Comparison of ENCODE assay signal across 8 cellular contexts in the genomic region with DNA sequence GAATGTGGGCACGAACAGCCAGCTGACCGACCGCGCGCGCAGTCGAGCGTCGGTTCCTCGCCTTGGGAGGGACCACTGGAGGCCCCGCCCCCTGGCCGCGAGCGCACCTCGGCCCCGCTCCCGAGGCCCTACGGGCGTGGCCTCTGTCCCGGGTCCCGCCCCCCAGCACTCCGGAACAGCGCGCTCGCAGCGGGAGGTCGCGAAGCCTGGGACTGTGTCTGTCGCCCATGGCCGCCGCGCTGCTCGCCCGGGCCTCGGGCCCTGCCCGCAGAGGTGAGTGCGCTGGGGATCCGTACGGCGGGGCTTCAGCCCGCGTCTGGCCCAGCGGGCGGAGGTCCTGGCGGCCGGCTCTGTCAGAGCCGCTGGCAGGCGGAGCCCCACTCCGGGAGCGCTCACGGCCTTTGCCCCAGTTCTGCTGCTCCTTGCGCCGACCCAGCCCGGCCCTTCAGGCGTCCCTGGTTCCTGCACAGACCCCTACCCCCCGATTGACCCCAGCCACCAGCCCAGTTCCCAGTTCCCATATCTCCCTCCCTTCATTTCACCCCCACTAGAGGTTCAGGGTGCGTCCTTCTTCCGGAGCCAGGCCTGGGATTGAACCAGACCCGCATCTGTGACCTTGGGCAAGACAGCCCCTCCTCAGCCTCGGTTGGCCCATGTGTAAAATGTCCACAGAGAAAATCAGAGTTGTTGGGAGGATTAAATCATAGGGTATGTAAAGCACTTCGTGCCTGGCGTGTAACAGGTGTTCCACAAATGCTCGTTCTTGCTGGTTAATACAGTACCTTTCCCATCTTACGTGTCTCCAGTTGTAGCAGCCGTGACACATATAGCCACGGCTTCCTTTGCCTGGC. TPM values are rescaled to one million over a fixed set of nuclear protein-coding genes. Genes with fewer than 3 reads are reported as not detected.
DNase-seq lines count a peak whose midpoint lies in the region; ATAC-seq and TF ChIP-seq lines count a peak whose summit lies in the region.

A gene with protein sequence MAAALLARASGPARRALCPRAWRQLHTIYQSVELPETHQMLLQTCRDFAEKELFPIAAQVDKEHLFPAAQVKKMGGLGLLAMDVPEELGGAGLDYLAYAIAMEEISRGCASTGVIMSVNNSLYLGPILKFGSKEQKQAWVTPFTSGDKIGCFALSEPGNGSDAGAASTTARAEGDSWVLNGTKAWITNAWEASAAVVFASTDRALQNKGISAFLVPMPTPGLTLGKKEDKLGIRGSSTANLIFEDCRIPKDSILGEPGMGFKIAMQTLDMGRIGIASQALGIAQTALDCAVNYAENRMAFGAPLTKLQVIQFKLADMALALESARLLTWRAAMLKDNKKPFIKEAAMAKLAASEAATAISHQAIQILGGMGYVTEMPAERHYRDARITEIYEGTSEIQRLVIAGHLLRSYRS (plus strand): TSS at position 168 of the 851 bp plus-strand sequence. CDS start 60 bp downstream, at position 228.

- peak within 1 kb of the TSS; percentile 86 for H3K4me3 Mint-ChIP-seq in activated B cell treated with CpG ODN at 0.5 μM for 24 hours

- intact Hi-C loops in activated B cell treated with CpG ODN at 0.5 μM for 24 hours (cut with micrococcal nuclease) = loop anchor here (1.0 to 5.0 kb wide), 4 partner anchors 16 to 179 kb away; a partner anchor contains a TSS

- DNase-seq in AG04449 (ENCODE audit: low read depth, low spot score) = no peak
- peak; percentile 93 for DNase-seq in NCI-H2227 (lab: John Stamatoyannopoulos, UW; ENCODE audit: unreplicated experiment)
- peak; percentile 92 for DNase-seq in activated B cell treated with CpG ODN at 0.5 μM for 24 hours
- DNase-seq in caudate nucleus (lab: John Stamatoyannopoulos, UW) = peak in 56 of 61 donors; percentile 18 to 82 (median 60)
- peak; percentile 96 for DNase-seq in islet precursor cell
- DNase-seq in stimulated activated CD4-positive, alpha-beta T cell treated with anti-CD3 and anti-CD28 coated beads, Interleukin-12 subunit alpha, Interleukin-12 subunit beta, amount 100 ng/mL, for 4 hours = peak; percentile 91

- peaks cover 34% of the 10 kb centered on the region for H3K36me3 Mint-ChIP-seq in activated B cell treated with CpG ODN at 0.5 μM for 24 hours (ENCODE audit: low read depth)

- no peaks in the 10 kb centered on the region for H3K9me3 Mint-ChIP-seq in activated B cell treated with CpG ODN at 0.5 μM for 24 hours

- peak within 1 kb of the TSS; percentile 70 for H3K27ac Mint-ChIP-seq in activated B cell treated with CpG ODN at 0.5 μM for 24 hours

- POLR2A ChIA-PET in AG04449 (lab: Yijun Ruan, JAX) = no interaction called here
- POLR2A ChIA-PET in activated B cell treated with CpG ODN at 0.5 μM for 24 hours (lab: Charles Lee) = interaction anchor here (0.6 to 0.9 kb wide), 3 partner anchors 10 to 257 kb away, joined by 3 to 5 read pairs (median 3); no protein-coding TSS in a partner anchor

- CTCF ChIA-PET in AG04449 (lab: Yijun Ruan, JAX) = interaction anchor here (0.8 to 1.5 kb wide), 6 partner anchors 11 to 255 kb away, joined by 3 to 7 read pairs (median 5); no protein-coding TSS in a partner anchor
- CTCF ChIA-PET in activated B cell treated with CpG ODN at 0.5 μM for 24 hours (lab: Charles Lee) = interaction anchor here (0.8 kb wide), 1 partner anchor 15 kb away, joined by 3 read pairs; no protein-coding TSS in a partner anchor

- ATAC-seq in GM18870 (IDR thresholded peaks at IDR 0.05; ENCODE audit: unreplicated experiment) (peak; percentile 72), HG03103 (IDR thresholded peaks at IDR 0.05; ENCODE audit: low read depth, unreplicated experiment) (peak; percentile 87), activated B cell treated with CpG ODN at 0.5 μM for 24 hours (ENCODE audit: low read depth) (peak; percentile 99)

- peaks cover 28% of the 10 kb centered on the region for H3K4me1 Mint-ChIP-seq in activated B cell treated with CpG ODN at 0.5 μM for 24 hours

- peak within 1 kb of the TSS; percentile 73 for H3K4me3 ChIP-seq in AG04449 (ENCODE audit: low read depth, low read length)

- TF ChIP-seq CTCF in AG04449 (IDR thresholded peaks at IDR 0.05; ENCODE audit: insufficient read depth, low read length, missing control alignments) = no peak
- TF ChIP-seq CTCF in activated B cell treated with CpG ODN at 0.5 μM for 24 hours (IDR thresholded peaks at IDR 0.05) = no peak

- peak within 1 kb of the TSS; percentile 55 for H3K27ac ChIP-seq in caudate nucleus (ENCODE audit: low read depth, low read length)

- no peaks in the 10 kb centered on the region for H3K27me3 Mint-ChIP-seq in activated B cell treated with CpG ODN at 0.5 μM for 24 hours

RNA-seq across cellular contexts. Expression of the gene that starts here (rescaled TPM):
- total RNA-seq in activated B cell treated with CpG ODN at 0.5 μM for 24 hours = 9.4 and 11.1 TPM in 2 replicates
